In the genomic region with DNA sequence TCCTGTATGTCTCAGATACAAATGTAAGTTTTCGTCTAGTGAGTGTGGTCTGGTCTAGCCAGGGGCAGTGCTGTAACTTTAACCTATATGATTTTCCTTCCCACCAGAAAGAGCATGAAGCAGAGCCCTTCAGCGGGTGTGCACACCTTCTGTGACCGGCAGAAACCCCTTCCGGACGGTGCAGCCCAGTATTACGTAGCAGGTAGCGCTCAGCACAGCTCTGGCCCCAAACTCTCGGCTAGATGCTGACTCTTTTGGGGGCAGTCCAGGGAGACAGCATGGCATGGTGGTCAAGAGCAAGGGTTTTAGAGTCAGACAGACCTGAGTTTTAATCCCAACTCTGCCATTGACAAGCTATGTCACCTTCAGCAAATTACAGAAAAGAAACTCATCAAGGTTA, we compare ENCODE assay signal across 25 cellular contexts. TPM values are rescaled to one million over a fixed set of nuclear protein-coding genes. Genes with fewer than 3 reads are reported as not detected.
DNase-seq lines count a peak whose midpoint lies in the region; ATAC-seq and TF ChIP-seq lines count a peak whose summit lies in the region.
"Had no signal": no experiment of that assay in that cellular context is flagged by ENCODE, and none has a peak within 500 bp of the region (broad histone marks: within the 10 kb centered on the region; RNA-seq: fewer than 3 reads in every experiment).

No MANE protein-coding gene starts in this region.

- H4K91ac ChIP-seq in neuronal stem cell (ENCODE audit: low read depth, low read length, poor library complexity), result peak overlapping the region; percentile 14

- H3K4me1 ChIP-seq in neuronal stem cell (ENCODE audit: control insufficient read depth in 2 of 2, insufficient read depth in 1 of 2, low read depth in 1 of 2, low read length in 2 of 2), result peaks cover 3% of the 10 kb centered on the region in 2 donors
- H3K4me1 ChIP-seq: BLaER1 had no signal

- H3K27me3 Mint-ChIP-seq in chondrocyte (ENCODE audit: low read depth), result no peaks in the 10 kb centered on the region
- H3K27me3 Mint-ChIP-seq: CD4-positive, alpha-beta memory T cell; CD4-positive, CD25-positive, alpha-beta regulatory T cell; CD8-positive, alpha-beta memory T cell had no signal

- peak; percentile 51 for DNase-seq in chondrocyte (ENCODE audit: low spot score)
- peak; percentile 33 for DNase-seq in islet precursor cell
- DNase-seq in mesenteric fat pad (ENCODE audit: low spot score), result peak; percentile 65
- no peak for DNase-seq in neuronal stem cell (ENCODE audit: low spot score)
- no peak for DNase-seq in activated naive CD4-positive, alpha-beta T cell treated with anti-CD3 and anti-CD28 coated beads, Interleukin-2, amount 50 U/mL, for 72 hours (ENCODE audit: low spot score in 2 of 2)
- DNase-seq in stimulated activated naive CD4-positive, alpha-beta T cell treated with Interleukin-2 at 50 U/mL for 16 hours (lab: John Stamatoyannopoulos, UW), result no peak
- no peak for DNase-seq in activated CD4-positive, alpha-beta T cell treated with anti-CD3 and anti-CD28 coated beads, Interleukin-2, amount 50 U/mL, for 48 hours
- DNase-seq: 8988T; ACHN; BE2C; C1 segment of cervical spinal cord; CD4-positive, alpha-beta memory T cell; CD4-positive, CD25-positive, alpha-beta regulatory T cell; CD8-positive, alpha-beta memory T cell; COR-L47; DMS 273 treated with DMSO at 0.1 percent for 48 hours; DMS153; DMS79; DND-41; EL; GDM1 had no signal

- TF ChIP-seq CTCF in chondrocyte (IDR thresholded peaks at IDR 0.05), result no peak

- peaks cover 0 to 4% of the 10 kb centered on the region in 2 donors for H3K9me3 ChIP-seq in neuronal stem cell (replicated peaks in 1 of 2; ENCODE audit: control insufficient read depth in 2 of 2, insufficient read depth in 1 of 2, low read depth in 1 of 2, low read length in 2 of 2)
- H3K9me3 ChIP-seq: BE2C, BLaER1 had no signal

- peaks cover 11% of the 10 kb centered on the region for H3K4me1 Mint-ChIP-seq in chondrocyte (ENCODE audit: low read depth)
- H3K4me1 Mint-ChIP-seq: CD4-positive, alpha-beta memory T cell; CD4-positive, CD25-positive, alpha-beta regulatory T cell had no signal

- H3K27me3 ChIP-seq in neuronal stem cell (ENCODE audit: control insufficient read depth in 3 of 3, insufficient read depth in 3 of 3, low read depth in 1 of 3, low read length in 3 of 3), result no peaks in the 10 kb centered on the region
- H3K27me3 ChIP-seq: BE2C, BLaER1 had no signal

- H3K79me1 ChIP-seq in neuronal stem cell (ENCODE audit: low read depth, low read length), result no peaks in the 10 kb centered on the region

- H4K8ac ChIP-seq in neuronal stem cell (ENCODE audit: low read depth, low read length), result no peak overlapping the region

- no peak overlapping the region for H3K14ac ChIP-seq in neuronal stem cell (ENCODE audit: low read length)

- H3K4ac ChIP-seq in neuronal stem cell (ENCODE audit: low read length), result no peak overlapping the region

- H2BK15ac ChIP-seq in neuronal stem cell (ENCODE audit: low read length), result no peak overlapping the region

- no peak overlapping the region for H3K4me2 ChIP-seq in neuronal stem cell (ENCODE audit: insufficient read depth, low read length, poor library complexity, severe bottlenecking)
- H3K4me2 ChIP-seq: BLaER1 had no signal

- H3K9me3 Mint-ChIP-seq in chondrocyte (ENCODE audit: low read depth), result no peaks in the 10 kb centered on the region
- H3K9me3 Mint-ChIP-seq in activated naive CD4-positive, alpha-beta T cell treated with anti-CD3 and anti-CD28 coated beads, Interleukin-2, amount 50 U/mL, for 72 hours, result no peaks in the 10 kb centered on the region
- H3K9me3 Mint-ChIP-seq: CD14-positive monocyte; CD4-positive, alpha-beta memory T cell; CD4-positive, CD25-positive, alpha-beta regulatory T cell; CD8-positive, alpha-beta memory T cell had no signal

- WGBS in neuronal stem cell (ENCODE audit: extremely low coverage in 2 of 2, insufficient read length in 2 of 2, insufficient replicate concordance in 1 of 2), 2 donors, result no CpG with 5 or more reads among the region's 8 CpGs

- H2BK120ac ChIP-seq in neuronal stem cell (ENCODE audit: low read depth, low read length), result no peak overlapping the region

- H2AK5ac ChIP-seq in neuronal stem cell (ENCODE audit: low read depth, low read length), result no peak overlapping the region

- no peak for ATAC-seq in activated naive CD4-positive, alpha-beta T cell treated with anti-CD3 and anti-CD28 coated beads, Interleukin-2, amount 50 U/mL, for 72 hours
- no peak for ATAC-seq in HG03460 (IDR thresholded peaks at IDR 0.05; ENCODE audit: unreplicated experiment)
- ATAC-seq: GM12878 had no signal

- H3K27ac ChIP-seq in neuronal stem cell (replicated peaks; ENCODE audit: low read length), result no peak overlapping the region
- H3K27ac ChIP-seq: BLaER1 had no signal

- peaks cover 16% of the 10 kb centered on the region for H3K36me3 Mint-ChIP-seq in chondrocyte (ENCODE audit: low read depth)
- H3K36me3 Mint-ChIP-seq in activated naive CD4-positive, alpha-beta T cell treated with anti-CD3 and anti-CD28 coated beads, Interleukin-2, amount 50 U/mL, for 72 hours, result no peaks in the 10 kb centered on the region

- no peak overlapping the region for H3K27ac Mint-ChIP-seq in chondrocyte (ENCODE audit: unreplicated experiment)
- H3K27ac Mint-ChIP-seq in activated naive CD4-positive, alpha-beta T cell treated with anti-CD3 and anti-CD28 coated beads, Interleukin-2, amount 50 U/mL, for 72 hours, result no peak overlapping the region
- H3K27ac Mint-ChIP-seq: CD14-positive monocyte; CD4-positive, alpha-beta memory T cell; CD4-positive, CD25-positive, alpha-beta regulatory T cell had no signal

- no peak overlapping the region for H2BK12ac ChIP-seq in neuronal stem cell (ENCODE audit: low read length)

- H3K23ac ChIP-seq in neuronal stem cell (ENCODE audit: low read depth, low read length, poor library complexity), result no peak overlapping the region

- H3K18ac ChIP-seq in neuronal stem cell (ENCODE audit: low read length), result no peak overlapping the region

- H3K9ac ChIP-seq in neuronal stem cell (ENCODE audit: low read depth, low read length, poor library complexity), result no peak overlapping the region
- H3K9ac ChIP-seq: BLaER1 had no signal

- H3K4me3 ChIP-seq in neuronal stem cell (ENCODE audit: low read length in 2 of 2), result no peak overlapping the region
- H3K4me3 ChIP-seq: BLaER1, GM12878 had no signal

- no peak overlapping the region for H3K4me3 Mint-ChIP-seq in chondrocyte (ENCODE audit: unreplicated experiment)
- H3K4me3 Mint-ChIP-seq: CD14-positive monocyte; CD4-positive, alpha-beta memory T cell; CD4-positive, CD25-positive, alpha-beta regulatory T cell; CD8-positive, alpha-beta memory T cell had no signal

- H2AFZ ChIP-seq in neuronal stem cell (ENCODE audit: low read length), result no peak overlapping the region

- no peak overlapping the region for H2BK5ac ChIP-seq in neuronal stem cell (ENCODE audit: low read length)

- peaks cover 34 to 54% of the 10 kb centered on the region in 2 donors for H3K36me3 ChIP-seq in neuronal stem cell (replicated peaks in 1 of 2; ENCODE audit: control insufficient read depth in 2 of 2, insufficient read depth in 2 of 2, low read length in 2 of 2)
- H3K36me3 ChIP-seq: BE2C had no signal

RNA-seq across cellular contexts. Expression of a gene that starts 28.0 kb away (rescaled TPM):
- 31.6 to 34.7 TPM (median 34.6 TPM) in 3 replicates for total RNA-seq in chondrocyte
- total RNA-seq in mesenteric fat pad, result 39.2 TPM
- polyA plus RNA-seq in neuronal stem cell (2013, experiment 1 of 2), result 23.9 TPM
- 22.3 TPM for polyA plus RNA-seq in neuronal stem cell (2013, experiment 2 of 2)
- 10 to 100 TPM; 26.9 to 29.8 TPM for total RNA-seq in activated naive CD4-positive, alpha-beta T cell treated with anti-CD3 and anti-CD28 coated beads, Interleukin-2, amount 50 U/mL, for 72 hours

RNA-seq across cellular contexts. Expression of a gene that starts 47.9 kb away (rescaled TPM):
- total RNA-seq in chondrocyte (0.82 to 1.2 TPM (median 0.85 TPM) in 3 replicates), mesenteric fat pad (1.9 TPM)
- 8.5 TPM for polyA plus RNA-seq in neuronal stem cell (2013, experiment 1 of 2)
- polyA plus RNA-seq in neuronal stem cell (2013, experiment 2 of 2), result 8.0 TPM
- total RNA-seq in activated naive CD4-positive, alpha-beta T cell treated with anti-CD3 and anti-CD28 coated beads, Interleukin-2, amount 50 U/mL, for 72 hours, result 10 to 100 TPM; 15.6 to 35.1 TPM

RNA-seq across cellular contexts. Expression of a gene that starts 59.5 kb away (rescaled TPM):
- total RNA-seq in chondrocyte, result 30.8 to 32.4 TPM (median 31.2 TPM) in 3 replicates
- 29.2 TPM for total RNA-seq in mesenteric fat pad
- polyA plus RNA-seq in neuronal stem cell (2013, experiment 1 of 2), result 33.1 TPM
- 33.5 TPM for polyA plus RNA-seq in neuronal stem cell (2013, experiment 2 of 2)
- 10 to 100 TPM; 26.4 to 36.1 TPM for total RNA-seq in activated naive CD4-positive, alpha-beta T cell treated with anti-CD3 and anti-CD28 coated beads, Interleukin-2, amount 50 U/mL, for 72 hours

Comparison
In these comparisons a context has a peak if more than half of its experiments do, and no peak if none do; other contexts are left out.
1. DNase-seq: peak in chondrocyte (single experiment), islet precursor cell (single experiment) and mesenteric fat pad (single experiment); none in neuronal stem cell (single experiment), activated naive CD4-positive, alpha-beta T cell treated with anti-CD3 and anti-CD28 coated beads, Interleukin-2, amount 50 U/mL, for 72 hours (0 of 2), stimulated activated naive CD4-positive, alpha-beta T cell treated with Interleukin-2 at 50 U/mL for 16 hours (single experiment) and activated CD4-positive, alpha-beta T cell treated with anti-CD3 and anti-CD28 coated beads, Interleukin-2, amount 50 U/mL, for 48 hours (0 of 2).